In genomic region chr10:133388265-133388972, GRCh38 we compare ENCODE assay signal across 11 cellular contexts. TPM values are rescaled to one million over a fixed set of nuclear protein-coding genes. Genes with fewer than 3 reads are reported as not detected.
DNase-seq lines count a peak whose midpoint lies in the region; ATAC-seq and TF ChIP-seq lines count a peak whose summit lies in the region.
"Had no signal": no experiment of that assay in that cellular context is flagged by ENCODE, and none has a peak within 500 bp of the region (broad histone marks: within the 10 kb centered on the region; RNA-seq: fewer than 3 reads in every experiment).

No MANE protein-coding gene starts in this region.

- H3K4me3 Mint-ChIP-seq in naive thymus-derived CD8-positive, alpha-beta T cell, result peak overlapping the region; percentile 73 to 94 (median 87)

- H3K9me3 ChIP-seq in SK-N-SH, result no peaks in the 10 kb centered on the region
- no peaks in the 10 kb centered on the region for H3K9me3 ChIP-seq in thyroid gland
- H3K9me3 ChIP-seq: neutrophil had no signal

- ATAC-seq in SK-N-SH treated with all-trans-retinoic acid at 6 μM for 48 hours, result no peak
- ATAC-seq in HG02852 (IDR thresholded peaks at IDR 0.05; ENCODE audit: unreplicated experiment), result peak; percentile 2
- ATAC-seq in naive thymus-derived CD8-positive, alpha-beta T cell, result no peak
- ATAC-seq in GM21526 (IDR thresholded peaks at IDR 0.05; ENCODE audit: low FRiP score, unreplicated experiment), result no peak
- no peak for ATAC-seq in GM21360 (IDR thresholded peaks at IDR 0.05; ENCODE audit: unreplicated experiment)

- H3K79me2 ChIP-seq in SK-N-SH (ENCODE audit: insufficient read depth), result no peaks in the 10 kb centered on the region

- peaks cover 16 to 48% (median 33%) of the 10 kb centered on the region in 4 donors for H3K4me1 Mint-ChIP-seq in naive thymus-derived CD8-positive, alpha-beta T cell

- no peak overlapping the region for H2AFZ ChIP-seq in SK-N-SH (ENCODE audit: low read depth)

- H3K9me2 ChIP-seq in SK-N-SH, result no peaks in the 10 kb centered on the region

- TF ChIP-seq CTCF in SK-N-SH (IDR thresholded peaks at IDR 0.05), result no peak
- TF ChIP-seq CTCF in thyroid gland (IDR thresholded peaks at IDR 0.05), result no peak

- no peaks in the 10 kb centered on the region for H3K9me3 Mint-ChIP-seq in naive thymus-derived CD8-positive, alpha-beta T cell

- no peak overlapping the region for H3K9ac ChIP-seq in SK-N-SH

- intact Hi-C loops in thyroid gland (cut with DNase I), result no loop called here

- H3K27ac ChIP-seq in SK-N-SH (ENCODE audit: low read depth in 2 of 2, low read length in 1 of 2) (no peak overlapping the region), thyroid gland (no peak overlapping the region)
- H3K27ac ChIP-seq: neutrophil had no signal

- TF ChIP-seq RAD21 in SK-N-SH (IDR thresholded peaks at IDR 0.05; ENCODE audit: low read length), result no peak

- no peaks in the 10 kb centered on the region for H3F3A ChIP-seq in SK-N-SH (replicated peaks; ENCODE audit: insufficient read depth)

- H3K4me3 ChIP-seq in SK-N-SH (ENCODE audit: low read depth in 2 of 2, low read length in 1 of 2) (no peak overlapping the region), thyroid gland (replicated peaks in 1 of 3) (no peak overlapping the region)

- H3K27me3 ChIP-seq in SK-N-SH (ENCODE audit: insufficient read depth), result no peaks in the 10 kb centered on the region
- H3K27me3 ChIP-seq in thyroid gland, result no peaks in the 10 kb centered on the region
- H3K27me3 ChIP-seq: neutrophil had no signal

- CTCF ChIA-PET in SK-N-SH (lab: Yijun Ruan, JAX), result interaction anchor here (1.6 kb wide), 1 partner anchor 30 kb away, joined by 4 read pairs; the partner anchor contains the start of gene FUOM

- in situ Hi-C loops in SK-MEL-5 (cut with HindIII; ENCODE audit: low pct_unique_long_range_greater_than_20kb, low sequenced_read_pairs), result no loop called here

- TF ChIP-seq EP300 in SK-N-SH (IDR thresholded peaks at IDR 0.05; ENCODE audit: borderline replicate concordance in 1 of 2, low read depth in 1 of 2, low read length in 1 of 2), result no peak

- H3K36me3 Mint-ChIP-seq in naive thymus-derived CD8-positive, alpha-beta T cell, result peaks cover 0 to 3% (median 2%) of the 10 kb centered on the region in 3 donors

- no peak for TF ChIP-seq POLR2A in thyroid gland (IDR thresholded peaks at IDR 0.05)

- H3K36me3 ChIP-seq in SK-N-SH (replicated peaks in 1 of 2; ENCODE audit: control insufficient read depth in 1 of 2, insufficient read depth in 2 of 2, low read length in 1 of 2), result peaks cover 0 to 3% of the 10 kb centered on the region in 2 experiments
- no peaks in the 10 kb centered on the region for H3K36me3 ChIP-seq in thyroid gland
- H3K36me3 ChIP-seq: neutrophil had no signal

- DNase-seq in SK-N-SH (no peak), SK-MEL-5 (ENCODE audit: low read depth, low spot score) (peak; percentile 10), thyroid gland (no peak)
- DNase-seq in naive thymus-derived CD8-positive, alpha-beta T cell, result no peak
- DNase-seq: ACHN, NCI-H2029 had no signal

- H3K27me3 Mint-ChIP-seq in naive thymus-derived CD8-positive, alpha-beta T cell, result no peaks in the 10 kb centered on the region

- POLR2A ChIA-PET in SK-N-SH (lab: Yijun Ruan, JAX), result no interaction called here
- POLR2A ChIA-PET in naive thymus-derived CD8-positive, alpha-beta T cell (lab: Charles Lee), result interaction anchor here (0.8 to 4.9 kb wide), 6 partner anchors 9 to 53 kb away, joined by 3 to 58 read pairs (median 9); partner anchors contain the start of genes CALY, ECHS1, FUOM and PAOX

- no peaks in the 10 kb centered on the region for H4K20me1 ChIP-seq in SK-N-SH (ENCODE audit: insufficient read depth)

- H3K4me1 ChIP-seq in SK-N-SH (ENCODE audit: control insufficient read depth in 1 of 2, insufficient read depth in 2 of 2, low read depth in 1 of 2, low read length in 1 of 2) (no peaks in the 10 kb centered on the region), thyroid gland (peaks cover 3 to 4% of the 10 kb centered on the region in 2 donors)

- H3K27ac Mint-ChIP-seq in naive thymus-derived CD8-positive, alpha-beta T cell, result peak overlapping the region; percentile 93 to 99 (median 96)

- no peak overlapping the region for H3K4me2 ChIP-seq in SK-N-SH

- 84% methylated on average over 13 of the region's 17 CpGs for WGBS in SK-N-SH (ENCODE audit: low lambda C conversion rate)
- 90 to 95% methylated on average over 10 to 17 of the region's 17 CpGs for WGBS in thyroid gland, 2 donors

TF ChIP-seq in SK-N-SH, 30 proteins besides CTCF, POLR2A, EP300 and RAD21:
- no peak for TF ChIP-seq USF1 (IDR thresholded peaks at IDR 0.05; ENCODE audit: borderline replicate concordance, low read depth)
- TF ChIP-seq GABPA (IDR thresholded peaks at IDR 0.05; ENCODE audit: low read depth), result peak; percentile 29; the same call in 1 of the 2 replicates

TF ChIP-seq in SK-N-SH treated with all-trans-retinoic acid at 6 μM for 48 hours, 23 proteins besides CTCF, POLR2A, EP300 and RAD21 (continues in another document):
- TF ChIP-seq BACH2 (CRISPR knock-in tag; IDR thresholded peaks at IDR 0.05; ENCODE audit: borderline replicate concordance) (no peak), CSDC2 (CRISPR knock-in tag; IDR thresholded peaks at IDR 0.05) (no peak), CREB5 (CRISPR knock-in tag; IDR thresholded peaks at IDR 0.05; ENCODE audit: low read depth) (no peak), ZNF70 (CRISPR knock-in tag; IDR thresholded peaks at IDR 0.05) (no peak)

RNA-seq across cellular contexts. Expression of gene MTG1, which starts 5.5 kb away (rescaled TPM):
- polyA plus RNA-seq in SK-N-SH (2012; rRNA removed), result 86.4 and 90.7 TPM in 2 replicates
- 37.8 and 49.0 TPM in 2 replicates for polyA plus RNA-seq in SK-N-SH (2012; cell fraction: cytosol; rRNA removed)
- polyA plus RNA-seq in SK-N-SH (2012; cell fraction: nucleus; rRNA removed), result 284 and 357 TPM in 2 replicates
- total RNA-seq in SK-MEL-5 (2014; rRNA removed; shearing (Covaris generic)), result 34.9 and 38.5 TPM in 2 replicates
- 33.4 and 35.9 TPM in 2 replicates for polyA plus RNA-seq in SK-MEL-5 (2015; cell fraction: cytosol; rRNA removed)
- 208 and 254 TPM in 2 replicates for polyA plus RNA-seq in SK-MEL-5 (2015; cell fraction: nucleus; rRNA removed)
- 10 to 100 TPM; 62.4 to 67.9 TPM for total RNA-seq in naive thymus-derived CD8-positive, alpha-beta T cell
- polyA plus RNA-seq in naive thymus-derived CD8-positive, alpha-beta T cell, result 10 to 100 TPM; 19.4 to 37.9 (median 28.5) TPM
- total RNA-seq in thyroid gland, result 10 to 100 TPM; 23.8 to 40.8 (median 35.0) TPM

RNA-seq across cellular contexts. Expression of gene PAOX, which starts 9.4 kb away (rescaled TPM):
- polyA plus RNA-seq in SK-N-SH (2012; rRNA removed), result 6.2 and 6.6 TPM in 2 replicates
- polyA plus RNA-seq in SK-N-SH (2012; cell fraction: cytosol; rRNA removed), result 3.1 and 5.0 TPM in 2 replicates
- 12.6 and 16.0 TPM in 2 replicates for polyA plus RNA-seq in SK-N-SH (2012; cell fraction: nucleus; rRNA removed)
- total RNA-seq in SK-MEL-5 (2014; rRNA removed; shearing (Covaris generic)), result 0.83 and 1.0 TPM in 2 replicates
- polyA plus RNA-seq in SK-MEL-5 (2015; cell fraction: cytosol; rRNA removed), result 0.63 and 0.82 TPM in 2 replicates
- polyA plus RNA-seq in SK-MEL-5 (2015; cell fraction: nucleus; rRNA removed), result 0.33 and 2.0 TPM in 2 replicates
- 10 to 100 TPM; 11.3 to 11.9 TPM for total RNA-seq in naive thymus-derived CD8-positive, alpha-beta T cell
- 10 to 100 TPM; 10.9 to 15.6 (median 11.9) TPM for polyA plus RNA-seq in naive thymus-derived CD8-positive, alpha-beta T cell
- total RNA-seq in thyroid gland, result 10 to 100 TPM in 2 of 4 donors, 1 to 10 TPM in 2; 3.5 to 11.0 (median 9.9) TPM

RNA-seq across cellular contexts. Expression of gene ECHS1, which starts 15.3 kb away (rescaled TPM):
- 72.1 and 97.8 TPM in 2 replicates for polyA plus RNA-seq in SK-N-SH (2012; rRNA removed)
- polyA plus RNA-seq in SK-N-SH (2012; cell fraction: cytosol; rRNA removed), result 77.3 and 91.6 TPM in 2 replicates
- polyA plus RNA-seq in SK-N-SH (2012; cell fraction: nucleus; rRNA removed), result 58.6 and 68.8 TPM in 2 replicates
- total RNA-seq in SK-MEL-5 (2014; rRNA removed; shearing (Covaris generic)), result 80.6 and 90.4 TPM in 2 replicates
- polyA plus RNA-seq in SK-MEL-5 (2015; cell fraction: cytosol; rRNA removed), result 98.6 and 103 TPM in 2 replicates
- polyA plus RNA-seq in SK-MEL-5 (2015; cell fraction: nucleus; rRNA removed), result 32.8 and 35.5 TPM in 2 replicates
- 10 to 100 TPM; 28.3 to 29.2 TPM for total RNA-seq in naive thymus-derived CD8-positive, alpha-beta T cell
- polyA plus RNA-seq in naive thymus-derived CD8-positive, alpha-beta T cell, result 100 to 1,000 TPM; 103 to 110 (median 104) TPM
- total RNA-seq in thyroid gland, result 100 to 1,000 TPM in 2 of 4 donors, 10 to 100 TPM in 2; 73.9 to 135 (median 99.5) TPM

RNA-seq across cellular contexts. Expression of gene FUOM, which starts 30.6 kb away (rescaled TPM):
- 25.3 and 32.5 TPM in 2 replicates for polyA plus RNA-seq in SK-N-SH (2012; rRNA removed)
- polyA plus RNA-seq in SK-N-SH (2012; cell fraction: cytosol; rRNA removed), result 18.1 and 23.5 TPM in 2 replicates
- polyA plus RNA-seq in SK-N-SH (2012; cell fraction: nucleus; rRNA removed), result 20.0 and 23.3 TPM in 2 replicates
- 22.1 and 30.2 TPM in 2 replicates for total RNA-seq in SK-MEL-5 (2014; rRNA removed; shearing (Covaris generic))
- 22.2 and 28.9 TPM in 2 replicates for polyA plus RNA-seq in SK-MEL-5 (2015; cell fraction: cytosol; rRNA removed)
- 14.1 and 28.3 TPM in 2 replicates for polyA plus RNA-seq in SK-MEL-5 (2015; cell fraction: nucleus; rRNA removed)
- 10 to 100 TPM; 17.1 to 23.7 TPM for total RNA-seq in naive thymus-derived CD8-positive, alpha-beta T cell
- 10 to 100 TPM; 17.4 to 21.4 (median 18.2) TPM for polyA plus RNA-seq in naive thymus-derived CD8-positive, alpha-beta T cell
- 10 to 100 TPM in 3 of 4 donors, 1 to 10 TPM in 1; 7.4 to 25.9 (median 18.9) TPM for total RNA-seq in thyroid gland

RNA-seq across cellular contexts. Expression of gene SPRN, which starts 36.0 kb away (rescaled TPM):
- 0.78 and 1.2 TPM in 2 replicates for polyA plus RNA-seq in SK-N-SH (2012; rRNA removed)
- polyA plus RNA-seq in SK-N-SH (2012; cell fraction: cytosol; rRNA removed), result 0.46 and 0.55 TPM in 2 replicates
- polyA plus RNA-seq in SK-N-SH (2012; cell fraction: nucleus; rRNA removed), result 0.32 and 0.43 TPM in 2 replicates
- not detected in 2 replicates for total RNA-seq in SK-MEL-5 (2014; rRNA removed; shearing (Covaris generic))
- polyA plus RNA-seq in SK-MEL-5 (2015; cell fraction: cytosol; rRNA removed), result not detected in 2 replicates
- polyA plus RNA-seq in SK-MEL-5 (2015; cell fraction: nucleus; rRNA removed), result not detected in 2 replicates
- not detected for total RNA-seq in naive thymus-derived CD8-positive, alpha-beta T cell
- under 1 TPM; 0.06 to 0.39 (median 0.28) TPM for polyA plus RNA-seq in naive thymus-derived CD8-positive, alpha-beta T cell
- total RNA-seq in thyroid gland, result under 1 TPM in 1 of 4 donors, not detected in 3; 0.15 TPM
